In genomic region chr13:30334663-30335386, GRCh38 we compare ENCODE assay signal across 1 cellular context.
A peak's percentile ranks its signal among the peaks of the same experiment; 100 is the strongest.
TF ChIP-seq lines count a peak whose summit lies in the region.

No MANE protein-coding gene starts in this region.

TF ChIP-seq in HepG2, 621 proteins besides CTCF, POLR2A, EP300 and RAD21 (continued from another document and continues in another):
- TF ChIP-seq E2F5 (CRISPR knock-in tag; conservative IDR thresholded peaks at IDR 0.05) (no peak), CERS6 (CRISPR knock-in tag; IDR thresholded peaks at IDR 0.05) (no peak), MTF2 (CRISPR knock-in tag; IDR thresholded peaks at IDR 0.05; ENCODE audit: borderline replicate concordance) (no peak), KLF15 (CRISPR knock-in tag; IDR thresholded peaks at IDR 0.05; ENCODE audit: borderline replicate concordance) (no peak), ZFP1 (CRISPR knock-in tag; IDR thresholded peaks at IDR 0.05) (no peak), ZFP62 (CRISPR knock-in tag; IDR thresholded peaks at IDR 0.05) (no peak), CSRNP1 (CRISPR knock-in tag; IDR thresholded peaks at IDR 0.05) (no peak), ZSCAN31 (CRISPR knock-in tag; IDR thresholded peaks at IDR 0.05; ENCODE audit: low read depth) (peak; percentile 56; the same call in 1 of the 2 replicates), GZF1 (CRISPR knock-in tag; IDR thresholded peaks at IDR 0.05) (no peak), ARNT2 (CRISPR knock-in tag; IDR thresholded peaks at IDR 0.05; ENCODE audit: low read depth) (no peak), SALL2 (CRISPR knock-in tag; IDR thresholded peaks at IDR 0.05) (no peak), ZNF253 (CRISPR knock-in tag; IDR thresholded peaks at IDR 0.05; ENCODE audit: borderline replicate concordance) (no peak), RCOR2 (CRISPR knock-in tag; IDR thresholded peaks at IDR 0.05) (0 out of 2 replicates have a peak, but pooled peaks have one; percentile 41), KDM5B (CRISPR knock-in tag; IDR thresholded peaks at IDR 0.05; ENCODE audit: borderline replicate concordance) (0 out of 2 replicates have a peak, but pooled peaks have one; percentile 26), U2AF1 (optimal IDR thresholded peaks at IDR 0.05; ENCODE audit: low read depth, low read length) (no peak), MATR3 (CRISPR knock-in tag; IDR thresholded peaks at IDR 0.05) (no peak), NFE2L1 (CRISPR knock-in tag; IDR thresholded peaks at IDR 0.05; ENCODE audit: borderline replicate concordance) (no peak), PITX1 (CRISPR knock-in tag; IDR thresholded peaks at IDR 0.05) (peak; percentile 41; the same call in 1 of the 2 replicates), UBTF (CRISPR knock-in tag; IDR thresholded peaks at IDR 0.05) (no peak), CENPX (CRISPR knock-in tag; IDR thresholded peaks at IDR 0.05) (no peak), ZNF569 (CRISPR knock-in tag; IDR thresholded peaks at IDR 0.05; ENCODE audit: borderline replicate concordance) (no peak), ZNF235 (CRISPR knock-in tag; IDR thresholded peaks at IDR 0.05; ENCODE audit: borderline replicate concordance) (no peak), TSC22D2 (CRISPR knock-in tag; IDR thresholded peaks at IDR 0.05; ENCODE audit: borderline replicate concordance) (peak; percentile 41; the same call in 1 of the 2 replicates), BCL6 (CRISPR knock-in tag; IDR thresholded peaks at IDR 0.05) (peak; percentile 55), ZNF713 (CRISPR knock-in tag; IDR thresholded peaks at IDR 0.05) (no peak), ARID2 (CRISPR knock-in tag; IDR thresholded peaks at IDR 0.05; ENCODE audit: borderline replicate concordance) (no peak), SRY (CRISPR knock-in tag; IDR thresholded peaks at IDR 0.05) (no peak), CBX2 (IDR thresholded peaks at IDR 0.05; ENCODE audit: low read depth, low read length) (no peak), CBX2 (CRISPR knock-in tag; IDR thresholded peaks at IDR 0.05; ENCODE audit: low read depth) (no peak), AFF4 (CRISPR knock-in tag; IDR thresholded peaks at IDR 0.05) (no peak)
- TF ChIP-seq, protein P1, sequence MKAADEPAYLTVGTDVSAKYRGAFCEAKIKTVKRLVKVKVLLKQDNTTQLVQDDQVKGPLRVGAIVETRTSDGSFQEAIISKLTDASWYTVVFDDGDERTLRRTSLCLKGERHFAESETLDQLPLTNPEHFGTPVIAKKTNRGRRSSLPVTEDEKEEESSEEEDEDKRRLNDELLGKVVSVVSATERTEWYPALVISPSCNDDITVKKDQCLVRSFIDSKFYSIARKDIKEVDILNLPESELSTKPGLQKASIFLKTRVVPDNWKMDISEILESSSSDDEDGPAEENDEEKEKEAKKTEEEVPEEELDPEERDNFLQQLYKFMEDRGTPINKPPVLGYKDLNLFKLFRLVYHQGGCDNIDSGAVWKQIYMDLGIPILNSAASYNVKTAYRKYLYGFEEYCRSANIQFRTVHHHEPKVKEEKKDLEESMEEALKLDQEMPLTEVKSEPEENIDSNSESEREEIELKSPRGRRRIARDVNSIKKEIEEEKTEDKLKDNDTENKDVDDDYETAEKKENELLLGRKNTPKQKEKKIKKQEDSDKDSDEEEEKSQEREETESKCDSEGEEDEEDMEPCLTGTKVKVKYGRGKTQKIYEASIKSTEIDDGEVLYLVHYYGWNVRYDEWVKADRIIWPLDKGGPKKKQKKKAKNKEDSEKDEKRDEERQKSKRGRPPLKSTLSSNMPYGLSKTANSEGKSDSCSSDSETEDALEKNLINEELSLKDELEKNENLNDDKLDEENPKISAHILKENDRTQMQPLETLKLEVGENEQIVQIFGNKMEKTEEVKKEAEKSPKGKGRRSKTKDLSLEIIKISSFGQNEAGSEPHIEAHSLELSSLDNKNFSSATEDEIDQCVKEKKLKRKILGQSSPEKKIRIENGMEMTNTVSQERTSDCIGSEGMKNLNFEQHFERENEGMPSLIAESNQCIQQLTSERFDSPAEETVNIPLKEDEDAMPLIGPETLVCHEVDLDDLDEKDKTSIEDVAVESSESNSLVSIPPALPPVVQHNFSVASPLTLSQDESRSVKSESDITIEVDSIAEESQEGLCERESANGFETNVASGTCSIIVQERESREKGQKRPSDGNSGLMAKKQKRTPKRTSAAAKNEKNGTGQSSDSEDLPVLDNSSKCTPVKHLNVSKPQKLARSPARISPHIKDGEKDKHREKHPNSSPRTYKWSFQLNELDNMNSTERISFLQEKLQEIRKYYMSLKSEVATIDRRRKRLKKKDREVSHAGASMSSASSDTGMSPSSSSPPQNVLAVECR (CRISPR knock-in tag; IDR thresholded peaks at IDR 0.05; ENCODE audit: borderline replicate concordance) = peak; percentile 51; the same call in 1 of the 2 replicates
- TF ChIP-seq, protein P2, sequence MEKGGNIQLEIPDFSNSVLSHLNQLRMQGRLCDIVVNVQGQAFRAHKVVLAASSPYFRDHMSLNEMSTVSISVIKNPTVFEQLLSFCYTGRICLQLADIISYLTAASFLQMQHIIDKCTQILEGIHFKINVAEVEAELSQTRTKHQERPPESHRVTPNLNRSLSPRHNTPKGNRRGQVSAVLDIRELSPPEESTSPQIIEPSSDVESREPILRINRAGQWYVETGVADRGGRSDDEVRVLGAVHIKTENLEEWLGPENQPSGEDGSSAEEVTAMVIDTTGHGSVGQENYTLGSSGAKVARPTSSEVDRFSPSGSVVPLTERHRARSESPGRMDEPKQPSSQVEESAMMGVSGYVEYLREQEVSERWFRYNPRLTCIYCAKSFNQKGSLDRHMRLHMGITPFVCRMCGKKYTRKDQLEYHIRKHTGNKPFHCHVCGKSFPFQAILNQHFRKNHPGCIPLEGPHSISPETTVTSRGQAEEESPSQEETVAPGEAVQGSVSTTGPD (CRISPR knock-in tag; IDR thresholded peaks at IDR 0.05) = no peak
- TF ChIP-seq, protein P3, sequence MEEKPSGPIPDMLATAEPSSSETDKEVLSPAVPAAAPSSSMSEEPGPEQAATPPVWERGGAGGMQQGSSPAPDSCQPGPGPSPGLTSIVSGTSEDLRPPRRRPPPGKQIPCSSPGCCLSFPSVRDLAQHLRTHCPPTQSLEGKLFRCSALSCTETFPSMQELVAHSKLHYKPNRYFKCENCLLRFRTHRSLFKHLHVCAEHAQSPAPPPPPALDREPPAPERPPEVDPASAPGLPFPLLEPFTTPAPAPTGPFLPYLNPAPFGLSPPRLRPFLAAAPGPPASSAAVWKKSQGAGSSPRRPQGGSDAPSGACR (CRISPR knock-in tag; IDR thresholded peaks at IDR 0.05) = no peak
- TF ChIP-seq, protein P4, sequence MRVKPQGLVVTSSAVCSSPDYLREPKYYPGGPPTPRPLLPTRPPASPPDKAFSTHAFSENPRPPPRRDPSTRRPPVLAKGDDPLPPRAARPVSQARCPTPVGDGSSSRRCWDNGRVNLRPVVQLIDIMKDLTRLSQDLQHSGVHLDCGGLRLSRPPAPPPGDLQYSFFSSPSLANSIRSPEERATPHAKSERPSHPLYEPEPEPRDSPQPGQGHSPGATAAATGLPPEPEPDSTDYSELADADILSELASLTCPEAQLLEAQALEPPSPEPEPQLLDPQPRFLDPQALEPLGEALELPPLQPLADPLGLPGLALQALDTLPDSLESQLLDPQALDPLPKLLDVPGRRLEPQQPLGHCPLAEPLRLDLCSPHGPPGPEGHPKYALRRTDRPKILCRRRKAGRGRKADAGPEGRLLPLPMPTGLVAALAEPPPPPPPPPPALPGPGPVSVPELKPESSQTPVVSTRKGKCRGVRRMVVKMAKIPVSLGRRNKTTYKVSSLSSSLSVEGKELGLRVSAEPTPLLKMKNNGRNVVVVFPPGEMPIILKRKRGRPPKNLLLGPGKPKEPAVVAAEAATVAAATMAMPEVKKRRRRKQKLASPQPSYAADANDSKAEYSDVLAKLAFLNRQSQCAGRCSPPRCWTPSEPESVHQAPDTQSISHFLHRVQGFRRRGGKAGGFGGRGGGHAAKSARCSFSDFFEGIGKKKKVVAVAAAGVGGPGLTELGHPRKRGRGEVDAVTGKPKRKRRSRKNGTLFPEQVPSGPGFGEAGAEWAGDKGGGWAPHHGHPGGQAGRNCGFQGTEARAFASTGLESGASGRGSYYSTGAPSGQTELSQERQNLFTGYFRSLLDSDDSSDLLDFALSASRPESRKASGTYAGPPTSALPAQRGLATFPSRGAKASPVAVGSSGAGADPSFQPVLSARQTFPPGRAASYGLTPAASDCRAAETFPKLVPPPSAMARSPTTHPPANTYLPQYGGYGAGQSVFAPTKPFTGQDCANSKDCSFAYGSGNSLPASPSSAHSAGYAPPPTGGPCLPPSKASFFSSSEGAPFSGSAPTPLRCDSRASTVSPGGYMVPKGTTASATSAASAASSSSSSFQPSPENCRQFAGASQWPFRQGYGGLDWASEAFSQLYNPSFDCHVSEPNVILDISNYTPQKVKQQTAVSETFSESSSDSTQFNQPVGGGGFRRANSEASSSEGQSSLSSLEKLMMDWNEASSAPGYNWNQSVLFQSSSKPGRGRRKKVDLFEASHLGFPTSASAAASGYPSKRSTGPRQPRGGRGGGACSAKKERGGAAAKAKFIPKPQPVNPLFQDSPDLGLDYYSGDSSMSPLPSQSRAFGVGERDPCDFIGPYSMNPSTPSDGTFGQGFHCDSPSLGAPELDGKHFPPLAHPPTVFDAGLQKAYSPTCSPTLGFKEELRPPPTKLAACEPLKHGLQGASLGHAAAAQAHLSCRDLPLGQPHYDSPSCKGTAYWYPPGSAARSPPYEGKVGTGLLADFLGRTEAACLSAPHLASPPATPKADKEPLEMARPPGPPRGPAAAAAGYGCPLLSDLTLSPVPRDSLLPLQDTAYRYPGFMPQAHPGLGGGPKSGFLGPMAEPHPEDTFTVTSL (CRISPR knock-in tag; IDR thresholded peaks at IDR 0.05; ENCODE audit: borderline replicate concordance) = peak; percentile 44; the same call in 1 of the 2 replicates
